Comparison of ENCODE assay signal across 8 cellular contexts in the genomic region with DNA sequence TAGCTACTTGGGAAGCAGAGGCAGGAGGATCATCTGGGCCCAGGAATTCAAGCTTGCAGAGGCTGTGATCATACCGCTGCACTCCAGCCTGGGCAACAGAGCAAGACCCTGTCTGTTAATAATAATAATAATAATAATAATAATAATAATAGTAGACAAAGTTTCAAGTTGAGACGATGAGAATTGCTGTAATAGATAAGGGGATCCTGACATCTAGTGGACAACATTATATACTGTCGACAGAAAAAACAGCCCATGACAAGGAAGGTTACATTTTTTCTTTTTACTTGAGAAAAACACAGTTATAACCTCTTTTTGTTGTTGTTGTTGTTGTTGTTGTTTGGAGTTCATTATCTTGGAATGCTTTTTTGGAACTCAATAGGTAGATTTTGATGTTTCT. TPM values are rescaled to one million over a fixed set of nuclear protein-coding genes. Genes with fewer than 3 reads are reported as not detected.
DNase-seq lines count a peak whose midpoint lies in the region; ATAC-seq, FAIRE-seq and TF ChIP-seq lines count a peak whose summit lies in the region.

No MANE protein-coding gene starts in this region.

- H3K4me1 ChIP-seq in KMS-11 (ENCODE audit: low read depth, poor library complexity, severe bottlenecking) (no peaks in the 10 kb centered on the region), tibial nerve (peaks cover 0 to 8% (median 0%) of the 10 kb centered on the region in 4 donors), ovary (ENCODE audit: insufficient read depth) (no peaks in the 10 kb centered on the region)

- no peak overlapping the region for H3K9ac ChIP-seq in KMS-11

- no peaks in the 10 kb centered on the region for H3K9me3 ChIP-seq in tibial nerve
- H3K9me3 ChIP-seq in ovary: no peaks in the 10 kb centered on the region

- peak; percentile 52 for TF ChIP-seq CTCF in D721Med (IDR thresholded peaks at IDR 0.05; ENCODE audit: insufficient read depth, missing control alignments)
- peak; percentile 32; the same call in 1 of the 2 replicates for TF ChIP-seq CTCF in KMS-11 (conservative IDR thresholded peaks at IDR 0.05; ENCODE audit: low read depth, low read length)
- TF ChIP-seq CTCF in tibial nerve (IDR thresholded peaks at IDR 0.05): peak; percentile 32 to 57 (median 46)
- peak in 1 of 3 donors; percentile 11 for TF ChIP-seq CTCF in ovary (IDR thresholded peaks at IDR 0.05)

- no peaks in the 10 kb centered on the region for H3K9me3 Mint-ChIP-seq in activated T-helper 17 cell treated with anti-CD3 and anti-CD28 coated beads, Interleukin-2, amount 50 U/mL, for 72 hours

- no peak overlapping the region for H3K4me3 Mint-ChIP-seq in activated T-helper 17 cell treated with anti-CD3 and anti-CD28 coated beads, Interleukin-2, amount 50 U/mL, for 72 hours

- no peak for DNase-seq in D721Med (ENCODE audit: insufficient read length, low spot score)
- peak; percentile 31 for DNase-seq in iPS-NIHi11 (ENCODE audit: low spot score)
- no peak for DNase-seq in tibial nerve (ENCODE audit: low spot score in 2 of 2)
- DNase-seq in nucleus accumbens (lab: John Stamatoyannopoulos, UW): no peak
- DNase-seq in GDM1 (lab: John Stamatoyannopoulos, UW): no peak
- DNase-seq in ovary: no peak

- H3K4me3 ChIP-seq in KMS-11 (IDR thresholded peaks at IDR 0.05; ENCODE audit: insufficient read depth, low read depth, low read length): no peak overlapping the region
- no peak overlapping the region for H3K4me3 ChIP-seq in tibial nerve
- H3K4me3 ChIP-seq in ovary: no peak overlapping the region

- TF ChIP-seq POLR2A in tibial nerve (IDR thresholded peaks at IDR 0.05): no peak
- TF ChIP-seq POLR2A in ovary (IDR thresholded peaks at IDR 0.05): no peak

- no peaks in the 10 kb centered on the region for H3K79me2 ChIP-seq in KMS-11 (ENCODE audit: insufficient read depth, low read depth)

- H3K4me2 ChIP-seq in KMS-11: no peak overlapping the region

- H3K27me3 Mint-ChIP-seq in activated T-helper 17 cell treated with anti-CD3 and anti-CD28 coated beads, Interleukin-2, amount 50 U/mL, for 72 hours: no peaks in the 10 kb centered on the region

- H3K36me3 ChIP-seq in KMS-11 (ENCODE audit: insufficient read depth) (no peaks in the 10 kb centered on the region), tibial nerve (peaks cover 0 to 85% (median 5%) of the 10 kb centered on the region in 3 donors), ovary (peaks cover 4% of the 10 kb centered on the region)

- ATAC-seq in activated T-helper 17 cell treated with anti-CD3 and anti-CD28 coated beads, Interleukin-2, amount 50 U/mL, for 72 hours (replicated peaks): no peak

- FAIRE-seq in D721Med (lab: Jason Lieb, UNC): peak; percentile 78

- H3K27me3 ChIP-seq in KMS-11 (ENCODE audit: insufficient read depth, low read depth): no peaks in the 10 kb centered on the region
- H3K27me3 ChIP-seq in tibial nerve: no peaks in the 10 kb centered on the region
- H3K27me3 ChIP-seq in ovary: no peaks in the 10 kb centered on the region

- intact Hi-C loops in ovary (cut with DNase I): loop anchor here in 2 of 4 donors (10.0 kb wide), 2 partner anchors 129 to 139 kb away; a partner anchor contains a TSS

- WGBS in tibial nerve, 2 donors: 37 to 42% methylated on average over 3 of the region's 3 CpGs
- WGBS in ovary, 3 donors: 31 to 33% (median 32%) methylated on average over 3 of the region's 3 CpGs

- no peaks in the 10 kb centered on the region for H4K20me1 ChIP-seq in KMS-11 (ENCODE audit: insufficient read depth)

- H3K27ac ChIP-seq in KMS-11 (no peak overlapping the region), tibial nerve (no peak overlapping the region), ovary (no peak overlapping the region)

- no peak overlapping the region for H2AFZ ChIP-seq in KMS-11 (ENCODE audit: low read depth)

- peak overlapping the region; percentile 65 for H3K27ac Mint-ChIP-seq in activated T-helper 17 cell treated with anti-CD3 and anti-CD28 coated beads, Interleukin-2, amount 50 U/mL, for 72 hours

- peaks cover 24% of the 10 kb centered on the region for H3K36me3 Mint-ChIP-seq in activated T-helper 17 cell treated with anti-CD3 and anti-CD28 coated beads, Interleukin-2, amount 50 U/mL, for 72 hours (ENCODE audit: low read depth)

- TF ChIP-seq EP300 in tibial nerve (IDR thresholded peaks at IDR 0.05): no peak
- no peak for TF ChIP-seq EP300 in ovary (IDR thresholded peaks at IDR 0.05)

- no peaks in the 10 kb centered on the region for H3K4me1 Mint-ChIP-seq in activated T-helper 17 cell treated with anti-CD3 and anti-CD28 coated beads, Interleukin-2, amount 50 U/mL, for 72 hours

RNA-seq across cellular contexts. Expression of a gene that starts 35.3 kb away (rescaled TPM):
- total RNA-seq in activated T-helper 17 cell treated with anti-CD3 and anti-CD28 coated beads, Interleukin-2, amount 50 U/mL, for 72 hours: 100 to 1,000 TPM in 1 of 2 donors, 10 to 100 TPM in 1; 35.0 to 101 TPM
- 100 to 1,000 TPM in 2 of 4 donors, 10 to 100 TPM in 2; 96.1 to 172 (median 107) TPM for total RNA-seq in tibial nerve
- total RNA-seq in ovary: 10 to 100 TPM; 61.0 to 96.0 (median 70.0) TPM
- 100 to 1,000 TPM in 1 of 2 donors, 10 to 100 TPM in 1; 54.8 to 192 TPM for polyA plus RNA-seq in ovary
